In genomic region chr15:74723754-74724334, GRCh38 we compare ENCODE assay signal across 1 cellular context.
A peak's percentile ranks its signal among the peaks of the same experiment; 100 is the strongest.
TF ChIP-seq lines count a peak whose summit lies in the region.

No MANE protein-coding gene starts in this region.

TF ChIP-seq in GM12878, 131 proteins besides CTCF, POLR2A, EP300 and RAD21:
- TF ChIP-seq YY1 (IDR thresholded peaks at IDR 0.05; ENCODE audit: low read depth, low read length) (0 out of 2 replicates have a peak, but pooled peaks have one; percentile 31), MEF2B (IDR thresholded peaks at IDR 0.05; ENCODE audit: partially characterized antibody, poor library complexity, severe bottlenecking) (no peak), EGR1 (IDR thresholded peaks at IDR 0.05; ENCODE audit: borderline replicate concordance in 1 of 2, low read depth in 2 of 2, low read length in 2 of 2) (0 out of 3 replicates have a peak, but pooled peaks of 1 of the 2 experiments have one; percentile 17), SP1 (IDR thresholded peaks at IDR 0.05; ENCODE audit: low read depth, low read length) (peak; percentile 79), HSF1 (IDR thresholded peaks at IDR 0.05; ENCODE audit: low read depth, low read length) (no peak)
- TF ChIP-seq, protein P1, sequence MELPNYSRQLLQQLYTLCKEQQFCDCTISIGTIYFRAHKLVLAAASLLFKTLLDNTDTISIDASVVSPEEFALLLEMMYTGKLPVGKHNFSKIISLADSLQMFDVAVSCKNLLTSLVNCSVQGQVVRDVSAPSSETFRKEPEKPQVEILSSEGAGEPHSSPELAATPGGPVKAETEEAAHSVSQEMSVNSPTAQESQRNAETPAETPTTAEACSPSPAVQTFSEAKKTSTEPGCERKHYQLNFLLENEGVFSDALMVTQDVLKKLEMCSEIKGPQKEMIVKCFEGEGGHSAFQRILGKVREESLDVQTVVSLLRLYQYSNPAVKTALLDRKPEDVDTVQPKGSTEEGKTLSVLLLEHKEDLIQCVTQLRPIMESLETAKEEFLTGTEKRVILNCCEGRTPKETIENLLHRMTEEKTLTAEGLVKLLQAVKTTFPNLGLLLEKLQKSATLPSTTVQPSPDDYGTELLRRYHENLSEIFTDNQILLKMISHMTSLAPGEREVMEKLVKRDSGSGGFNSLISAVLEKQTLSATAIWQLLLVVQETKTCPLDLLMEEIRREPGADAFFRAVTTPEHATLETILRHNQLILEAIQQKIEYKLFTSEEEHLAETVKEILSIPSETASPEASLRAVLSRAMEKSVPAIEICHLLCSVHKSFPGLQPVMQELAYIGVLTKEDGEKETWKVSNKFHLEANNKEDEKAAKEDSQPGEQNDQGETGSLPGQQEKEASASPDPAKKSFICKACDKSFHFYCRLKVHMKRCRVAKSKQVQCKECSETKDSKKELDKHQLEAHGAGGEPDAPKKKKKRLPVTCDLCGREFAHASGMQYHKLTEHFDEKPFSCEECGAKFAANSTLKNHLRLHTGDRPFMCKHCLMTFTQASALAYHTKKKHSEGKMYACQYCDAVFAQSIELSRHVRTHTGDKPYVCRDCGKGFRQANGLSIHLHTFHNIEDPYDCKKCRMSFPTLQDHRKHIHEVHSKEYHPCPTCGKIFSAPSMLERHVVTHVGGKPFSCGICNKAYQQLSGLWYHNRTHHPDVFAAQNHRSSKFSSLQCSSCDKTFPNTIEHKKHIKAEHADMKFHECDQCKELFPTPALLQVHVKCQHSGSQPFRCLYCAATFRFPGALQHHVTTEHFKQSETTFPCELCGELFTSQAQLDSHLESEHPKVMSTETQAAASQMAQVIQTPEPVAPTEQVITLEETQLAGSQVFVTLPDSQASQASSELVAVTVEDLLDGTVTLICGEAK (IDR thresholded peaks at IDR 0.05; ENCODE audit: borderline replicate concordance) = no peak
